11 cellular contexts compared by ENCODE assay signal in the genomic region with DNA sequence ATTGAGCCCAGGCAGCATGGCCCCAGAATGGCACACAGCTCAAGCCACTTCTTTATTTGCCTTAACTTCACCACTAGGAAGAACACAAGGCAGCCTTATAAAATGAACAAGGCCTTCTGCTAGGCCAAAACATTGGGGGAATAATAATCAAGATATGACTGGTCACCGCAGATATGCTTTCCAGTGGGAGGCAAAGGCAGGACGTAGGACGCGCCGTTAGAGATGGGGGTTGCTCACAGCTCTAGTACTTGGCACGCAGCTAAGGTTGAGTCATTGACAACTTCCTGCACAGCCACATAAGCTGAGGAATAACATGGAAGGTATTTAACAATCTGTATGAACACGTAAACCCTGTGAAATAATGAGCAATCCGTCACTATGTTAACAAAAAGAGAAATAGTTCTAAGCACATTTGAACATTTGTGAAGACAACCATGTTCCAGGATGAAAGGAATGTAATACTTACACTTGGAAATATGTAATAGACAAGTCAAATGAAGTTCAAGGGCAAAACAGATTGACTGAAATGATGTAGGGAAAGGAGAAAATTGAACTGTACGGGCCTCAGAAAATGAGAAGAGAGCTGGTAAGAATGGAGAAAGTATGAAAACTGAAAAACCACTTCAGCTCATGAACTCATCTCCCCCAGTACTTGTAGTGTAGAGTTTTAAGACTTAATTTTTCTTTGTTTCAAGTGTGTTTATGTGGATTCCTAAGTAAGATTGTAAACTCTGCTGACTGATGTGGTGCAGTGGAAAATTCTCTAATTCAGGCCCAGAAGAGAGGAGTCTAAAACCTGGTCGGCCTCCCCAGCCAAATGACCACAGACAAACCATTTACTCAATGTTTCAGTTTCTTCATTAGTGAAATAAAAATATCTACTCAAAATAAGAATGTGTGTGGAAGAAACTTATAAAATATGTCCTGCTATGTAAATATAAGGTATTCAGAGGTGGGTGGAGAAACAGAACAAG.
A peak's percentile ranks its signal among the peaks of the same experiment; 100 is the strongest.
DNase-seq lines count a peak whose midpoint lies in the region; ATAC-seq and TF ChIP-seq lines count a peak whose summit lies in the region.
"Had no signal": no experiment of that assay in that cellular context is flagged by ENCODE, and none has a peak within 500 bp of the region (broad histone marks: within the 10 kb centered on the region; RNA-seq: fewer than 3 reads in every experiment).

No MANE protein-coding gene starts in this region.

- no peak for TF ChIP-seq POLR2A in NB4 (IDR thresholded peaks at IDR 0.05; ENCODE audit: extremely low read depth, insufficient read length)

- H3K4me1 Mint-ChIP-seq in T-helper 2 cell treated with Interferon-gamma antibody and Interleukin-4, amounts not matched to agents 5 μg/mL and 100 μg/mL, for 36 hours (ENCODE audit: low read depth), result no peaks in the 10 kb centered on the region
- H3K4me1 Mint-ChIP-seq: activated naive CD8-positive, alpha-beta T cell treated with anti-CD3 and anti-CD28 coated beads, Interleukin-2, amount 10 ng/mL, durations not matched to agents 7 days and 5 days had no signal

- H3K27me3 Mint-ChIP-seq in T-helper 2 cell treated with Interferon-gamma antibody and Interleukin-4, amounts not matched to agents 5 μg/mL and 100 μg/mL, for 36 hours (ENCODE audit: low read depth), result no peaks in the 10 kb centered on the region
- H3K27me3 Mint-ChIP-seq: activated naive CD8-positive, alpha-beta T cell treated with anti-CD3 and anti-CD28 coated beads, Interleukin-2, amount 10 ng/mL, durations not matched to agents 7 days and 5 days had no signal

- H3K4me3 ChIP-seq in NB4 (ENCODE audit: low read depth, low read length), result no peak overlapping the region
- H3K4me3 ChIP-seq in choroid plexus epithelial cell (ENCODE audit: low read depth, low read length), result no peak overlapping the region
- no peak overlapping the region for H3K4me3 ChIP-seq in HAP-1
- H3K4me3 ChIP-seq: mucosa of descending colon, SJCRH30 had no signal

- H3K27ac Mint-ChIP-seq in T-helper 2 cell treated with Interferon-gamma antibody and Interleukin-4, amounts not matched to agents 5 μg/mL and 100 μg/mL, for 36 hours, result no peak overlapping the region
- H3K27ac Mint-ChIP-seq: activated naive CD8-positive, alpha-beta T cell treated with anti-CD3 and anti-CD28 coated beads, Interleukin-2, amount 10 ng/mL, durations not matched to agents 7 days and 5 days had no signal

- no peaks in the 10 kb centered on the region for H3K27me3 ChIP-seq in HAP-1 (ENCODE audit: low read depth)
- H3K27me3 ChIP-seq: SJCRH30 had no signal

- peaks cover 16% of the 10 kb centered on the region for H3K4me1 ChIP-seq in HAP-1
- H3K4me1 ChIP-seq: SJCRH30 had no signal

- H3K9me3 ChIP-seq in HAP-1, result no peaks in the 10 kb centered on the region
- H3K9me3 ChIP-seq: mucosa of descending colon, SJCRH30 had no signal

- TF ChIP-seq CTCF in NB4 (IDR thresholded peaks at IDR 0.05; ENCODE audit: low read depth, low read length) (no peak), choroid plexus epithelial cell (conservative IDR thresholded peaks at IDR 0.05; ENCODE audit: low read depth, low read length) (peak; percentile 10)

- DNase-seq in ELR (ENCODE audit: low read depth) (peak; percentile 99), NB4 (ENCODE audit: low read depth) (peak; percentile 54), choroid plexus epithelial cell (ENCODE audit: low read depth) (peak; percentile 99), non-pigmented ciliary epithelial cell (ENCODE audit: low read depth) (peak; percentile 100), MV-4-11 (lab: John Stamatoyannopoulos, UW) (no peak), HAP-1 (ENCODE audit: low spot score in 2 of 2) (no peak)
- DNase-seq in T-helper 2 cell treated with Interferon-gamma antibody and Interleukin-4, amounts not matched to agents 5 μg/mL and 100 μg/mL, for 36 hours (ENCODE audit: low spot score), result no peak
- DNase-seq: activated naive CD8-positive, alpha-beta T cell treated with anti-CD3 and anti-CD28 coated beads, Interleukin-2, amount 10 ng/mL, durations not matched to agents 7 days and 5 days; mucosa of descending colon; SJCRH30 had no signal

- H3K9me3 Mint-ChIP-seq in T-helper 2 cell treated with Interferon-gamma antibody and Interleukin-4, amounts not matched to agents 5 μg/mL and 100 μg/mL, for 36 hours, result no peaks in the 10 kb centered on the region
- H3K9me3 Mint-ChIP-seq: activated naive CD8-positive, alpha-beta T cell treated with anti-CD3 and anti-CD28 coated beads, Interleukin-2, amount 10 ng/mL, durations not matched to agents 7 days and 5 days had no signal

- in situ Hi-C loops in HAP-1 (cut with MboI; ENCODE audit: low sequenced_read_pairs), result no loop called here

- no peaks in the 10 kb centered on the region for H3K36me3 Mint-ChIP-seq in T-helper 2 cell treated with Interferon-gamma antibody and Interleukin-4, amounts not matched to agents 5 μg/mL and 100 μg/mL, for 36 hours (ENCODE audit: low read depth)
- H3K36me3 Mint-ChIP-seq: activated naive CD8-positive, alpha-beta T cell treated with anti-CD3 and anti-CD28 coated beads, Interleukin-2, amount 10 ng/mL, durations not matched to agents 7 days and 5 days had no signal

- no peak overlapping the region for H3K4me3 Mint-ChIP-seq in T-helper 2 cell treated with Interferon-gamma antibody and Interleukin-4, amounts not matched to agents 5 μg/mL and 100 μg/mL, for 36 hours
- H3K4me3 Mint-ChIP-seq: activated naive CD8-positive, alpha-beta T cell treated with anti-CD3 and anti-CD28 coated beads, Interleukin-2, amount 10 ng/mL, durations not matched to agents 7 days and 5 days had no signal

- ATAC-seq in GM19351 (IDR thresholded peaks at IDR 0.05; ENCODE audit: unreplicated experiment), result no peak
- ATAC-seq: mucosa of descending colon had no signal

- no peaks in the 10 kb centered on the region for H3K36me3 ChIP-seq in HAP-1 (replicated peaks)
- H3K36me3 ChIP-seq: SJCRH30 had no signal

Comparison
In these comparisons a context has a peak if more than half of its experiments do, and no peak if none do; other contexts are left out.
1. DNase-seq: peak in ELR (single experiment), NB4 (single experiment), choroid plexus epithelial cell (single experiment) and non-pigmented ciliary epithelial cell (single experiment); none in MV-4-11 (single experiment), HAP-1 (0 of 2) and T-helper 2 cell treated with Interferon-gamma antibody and Interleukin-4, amounts not matched to agents 5 μg/mL and 100 μg/mL, for 36 hours (single experiment).